Comparison of ENCODE assay signal across 9 cellular contexts in genomic region chr10:118564652-118565051, GRCh38. TPM values are rescaled to one million over a fixed set of nuclear protein-coding genes. Genes with fewer than 3 reads are reported as not detected.
DNase-seq lines count a peak whose midpoint lies in the region; TF ChIP-seq lines count a peak whose summit lies in the region.
"Had no signal": no experiment of that assay in that cellular context is flagged by ENCODE, and none has a peak within 500 bp of the region (broad histone marks: within the 10 kb centered on the region; RNA-seq: fewer than 3 reads in every experiment).

No MANE protein-coding gene starts in this region.

- POLR2A ChIA-PET in activated CD4-positive, alpha-beta T cell treated with anti-CD3 and anti-CD28 coated beads, Interleukin-2, amount 10 ng/mL, durations not matched to agents 7 days and 5 days (lab: Charles Lee), result no interaction called here

- H3K27ac ChIP-seq in osteoblast (ENCODE audit: low read depth, low read length), result no peak overlapping the region

- no peaks in the 10 kb centered on the region for H3K9me3 Mint-ChIP-seq in activated CD4-positive, alpha-beta T cell treated with anti-CD3 and anti-CD28 coated beads, Interleukin-2, amount 10 ng/mL, durations not matched to agents 7 days and 5 days
- no peaks in the 10 kb centered on the region for H3K9me3 Mint-ChIP-seq in activated naive CD4-positive, alpha-beta T cell treated with anti-CD3 and anti-CD28 coated beads, Interleukin-2, amount 10 ng/mL, durations not matched to agents 7 days and 5 days

- no peak overlapping the region for H2AFZ ChIP-seq in osteoblast (ENCODE audit: low read length)

- TF ChIP-seq CTCF in osteoblast (IDR thresholded peaks at IDR 0.05; ENCODE audit: extremely low read depth, low read depth, low read length), result peak; percentile 9

- DNase-seq in DMS79 treated with DMSO at 0.1 percent for 48 hours (lab: John Stamatoyannopoulos, UW) (peak; percentile 1), DMS79 (lab: John Stamatoyannopoulos, UW) (no peak), NCI-H1694 treated with DMSO at 0.1 percent for 48 hours (lab: John Stamatoyannopoulos, UW) (peak; percentile 10), ecto neural progenitor cell (ENCODE audit: low spot score) (peak; percentile 69), osteoblast (ENCODE audit: insufficient read length, low spot score, missing footprints) (no peak)
- no peak for DNase-seq in activated CD4-positive, alpha-beta T cell treated with anti-CD3 and anti-CD28 coated beads for 48 hours
- no peak for DNase-seq in activated CD4-positive, alpha-beta T cell treated with anti-CD3 and anti-CD28 coated beads, Interleukin-2, amount 10 ng/mL, durations not matched to agents 7 days and 5 days
- no peak for DNase-seq in activated naive CD4-positive, alpha-beta T cell treated with anti-CD3 and anti-CD28 coated beads, Interleukin-2, amount 10 ng/mL, durations not matched to agents 7 days and 5 days
- DNase-seq: NCI-H187 treated with DMSO at 0.1 percent for 48 hours had no signal

- H3K4me1 ChIP-seq in osteoblast (ENCODE audit: insufficient read depth, low read length), result peaks cover 3% of the 10 kb centered on the region

- H3K27ac Mint-ChIP-seq in activated CD4-positive, alpha-beta T cell treated with anti-CD3 and anti-CD28 coated beads, Interleukin-2, amount 10 ng/mL, durations not matched to agents 7 days and 5 days, result no peak overlapping the region
- no peak overlapping the region for H3K27ac Mint-ChIP-seq in activated naive CD4-positive, alpha-beta T cell treated with anti-CD3 and anti-CD28 coated beads, Interleukin-2, amount 10 ng/mL, durations not matched to agents 7 days and 5 days

- H3K4me2 ChIP-seq in osteoblast (ENCODE audit: insufficient read depth, low read length), result no peak overlapping the region

- no peak overlapping the region for H3K4me3 ChIP-seq in osteoblast (ENCODE audit: insufficient read depth, low read length)

- no peak overlapping the region for H3K4me3 Mint-ChIP-seq in activated CD4-positive, alpha-beta T cell treated with anti-CD3 and anti-CD28 coated beads, Interleukin-2, amount 10 ng/mL, durations not matched to agents 7 days and 5 days
- H3K4me3 Mint-ChIP-seq in activated naive CD4-positive, alpha-beta T cell treated with anti-CD3 and anti-CD28 coated beads, Interleukin-2, amount 10 ng/mL, durations not matched to agents 7 days and 5 days, result no peak overlapping the region

- no peaks in the 10 kb centered on the region for H3K36me3 Mint-ChIP-seq in activated CD4-positive, alpha-beta T cell treated with anti-CD3 and anti-CD28 coated beads, Interleukin-2, amount 10 ng/mL, durations not matched to agents 7 days and 5 days (ENCODE audit: low read depth)
- H3K36me3 Mint-ChIP-seq in activated naive CD4-positive, alpha-beta T cell treated with anti-CD3 and anti-CD28 coated beads, Interleukin-2, amount 10 ng/mL, durations not matched to agents 7 days and 5 days, result no peaks in the 10 kb centered on the region

- peaks cover 8% of the 10 kb centered on the region for H3K4me1 Mint-ChIP-seq in activated CD4-positive, alpha-beta T cell treated with anti-CD3 and anti-CD28 coated beads, Interleukin-2, amount 10 ng/mL, durations not matched to agents 7 days and 5 days
- peaks cover 2% of the 10 kb centered on the region for H3K4me1 Mint-ChIP-seq in activated naive CD4-positive, alpha-beta T cell treated with anti-CD3 and anti-CD28 coated beads, Interleukin-2, amount 10 ng/mL, durations not matched to agents 7 days and 5 days

- no peaks in the 10 kb centered on the region for H3K79me2 ChIP-seq in osteoblast (ENCODE audit: insufficient read depth, low read length)

- no peaks in the 10 kb centered on the region for H3K36me3 ChIP-seq in osteoblast (ENCODE audit: insufficient read depth, low read length)

- no peaks in the 10 kb centered on the region for H4K20me1 ChIP-seq in osteoblast (ENCODE audit: insufficient read depth, low read length)

- no peaks in the 10 kb centered on the region for H3K9me3 ChIP-seq in osteoblast (ENCODE audit: low read depth, low read length)

- peaks cover 19% of the 10 kb centered on the region for H3K27me3 Mint-ChIP-seq in activated CD4-positive, alpha-beta T cell treated with anti-CD3 and anti-CD28 coated beads, Interleukin-2, amount 10 ng/mL, durations not matched to agents 7 days and 5 days
- peaks cover 23% of the 10 kb centered on the region for H3K27me3 Mint-ChIP-seq in activated naive CD4-positive, alpha-beta T cell treated with anti-CD3 and anti-CD28 coated beads, Interleukin-2, amount 10 ng/mL, durations not matched to agents 7 days and 5 days

- H3K27me3 ChIP-seq in osteoblast (ENCODE audit: insufficient read depth, low read length), result no peaks in the 10 kb centered on the region

- CTCF ChIA-PET in activated CD4-positive, alpha-beta T cell treated with anti-CD3 and anti-CD28 coated beads, Interleukin-2, amount 10 ng/mL, durations not matched to agents 7 days and 5 days (lab: Charles Lee), result no interaction called here
- CTCF ChIA-PET in activated naive CD4-positive, alpha-beta T cell treated with anti-CD3 and anti-CD28 coated beads, Interleukin-2, amount 10 ng/mL, durations not matched to agents 7 days and 5 days (lab: Charles Lee), result no interaction called here

RNA-seq across cellular contexts. Expression of gene PRLHR, which starts 30.8 kb away (rescaled TPM):
- total RNA-seq in osteoblast, result not detected in 2 replicates
- total RNA-seq in activated CD4-positive, alpha-beta T cell treated with anti-CD3 and anti-CD28 coated beads, Interleukin-2, amount 10 ng/mL, durations not matched to agents 7 days and 5 days, result not detected

Comparison
In these comparisons a context has a peak if more than half of its experiments do, and no peak if none do; other contexts are left out.
1. DNase-seq: peak in DMS79 treated with DMSO at 0.1 percent for 48 hours (single experiment), NCI-H1694 treated with DMSO at 0.1 percent for 48 hours (single experiment) and ecto neural progenitor cell (single experiment); none in DMS79 (single experiment), osteoblast (single experiment), activated CD4-positive, alpha-beta T cell treated with anti-CD3 and anti-CD28 coated beads for 48 hours (single experiment), activated CD4-positive, alpha-beta T cell treated with anti-CD3 and anti-CD28 coated beads, Interleukin-2, amount 10 ng/mL, durations not matched to agents 7 days and 5 days (single experiment) and activated naive CD4-positive, alpha-beta T cell treated with anti-CD3 and anti-CD28 coated beads, Interleukin-2, amount 10 ng/mL, durations not matched to agents 7 days and 5 days (single experiment).